ENCODE assay signal across 28 cellular contexts in the genomic region with DNA sequence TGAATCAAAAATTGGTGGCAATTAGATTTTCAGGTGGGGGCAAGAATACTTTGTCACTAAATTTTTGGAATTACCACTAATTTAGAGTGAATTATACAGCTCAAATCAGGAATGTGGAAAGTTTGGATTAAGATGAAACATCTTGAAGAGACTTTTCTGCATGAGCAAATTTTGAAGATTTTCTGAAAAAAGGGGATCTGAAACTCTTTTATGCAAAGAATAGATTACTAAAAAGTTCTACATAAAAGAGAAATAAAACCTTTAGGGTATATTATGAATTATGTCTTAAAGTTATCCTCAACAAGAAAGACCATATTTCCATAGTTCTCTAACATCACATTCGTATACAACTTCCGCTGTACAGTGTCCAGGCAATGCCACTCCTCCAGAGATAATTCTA.
"Had no signal": no experiment of that assay in that cellular context is flagged by ENCODE, and none has a peak within 500 bp of the region (broad histone marks: within the 10 kb centered on the region; RNA-seq: fewer than 3 reads in every experiment).

No MANE protein-coding gene starts in this region.

- H3K4me3 ChIP-seq: esophagus muscularis mucosa, gastrocnemius medialis, heart left ventricle had no signal

- H3K27me3 Mint-ChIP-seq: activated CD4-positive, alpha-beta memory T cell treated with anti-CD3 and anti-CD28 coated beads, Interleukin-2, amount 10 ng/mL, durations not matched to agents 7 days and 5 days; activated CD4-positive, alpha-beta T cell treated with anti-CD3 and anti-CD28 coated beads, Interleukin-2, amount 10 ng/mL, durations not matched to agents 7 days and 5 days; activated naive CD4-positive, alpha-beta T cell treated with anti-CD3 and anti-CD28 coated beads, Interleukin-2, amount 10 ng/mL, durations not matched to agents 7 days and 5 days; activated naive CD8-positive, alpha-beta T cell treated with anti-CD3 and anti-CD28 coated beads, Interleukin-2, amount 10 ng/mL, durations not matched to agents 7 days and 5 days; activated T-cell treated with anti-CD3 and anti-CD28 coated beads, Interleukin-2, amount 50 U/mL, for 24 hours; effector memory CD8-positive, alpha-beta T cell had no signal

- DNase-seq: activated CD4-positive, alpha-beta memory T cell treated with anti-CD3 and anti-CD28 coated beads, Interleukin-2, amount 10 ng/mL, durations not matched to agents 7 days and 5 days; activated CD4-positive, alpha-beta T cell treated with anti-CD3 and anti-CD28 coated beads for 1 hour; activated CD4-positive, alpha-beta T cell treated with anti-CD3 and anti-CD28 coated beads for 4 hours; activated CD4-positive, alpha-beta T cell treated with anti-CD3 and anti-CD28 coated beads, Interleukin-2, amount 10 ng/mL, durations not matched to agents 7 days and 5 days; activated CD4-positive, alpha-beta T cell treated with anti-CD3 and anti-CD28 coated beads, Interleukin-2, amount 50 U/mL, for 4 hours; activated CD8-positive, alpha-beta memory T cell treated with anti-CD3 and anti-CD28 coated beads, Interleukin-2, amount 50 U/mL, for 48 hours; activated gamma-delta T cell; activated naive CD4-positive, alpha-beta T cell; activated naive CD4-positive, alpha-beta T cell treated with anti-CD3 and anti-CD28 coated beads, Interleukin-2, amount 10 ng/mL, durations not matched to agents 7 days and 5 days; activated naive CD8-positive, alpha-beta T cell treated with anti-CD3 and anti-CD28 coated beads, Interleukin-2, amount 10 ng/mL, durations not matched to agents 7 days and 5 days; activated T-cell treated with anti-CD3 and anti-CD28 coated beads for 4 hours; activated T-cell treated with anti-CD3 and anti-CD28 coated beads, Interleukin-2, amount 50 U/mL, for 24 hours; activated T-cell treated with anti-CD3 and anti-CD28 coated beads, Interleukin-2, amount 50 U/mL, for 72 hours; amniotic stem cell; anterior cingulate cortex; brain microvascular endothelial cell; cortex of kidney; dermis blood vessel endothelial cell; effector CD4-positive, alpha-beta T cell; effector memory CD8-positive, alpha-beta T cell; erythroblast; foreskin keratinocyte; gastrocnemius medialis; glutamatergic neuron; heart left ventricle; T-helper 2 cell had no signal

- H3K4me3 Mint-ChIP-seq: activated CD4-positive, alpha-beta memory T cell treated with anti-CD3 and anti-CD28 coated beads, Interleukin-2, amount 10 ng/mL, durations not matched to agents 7 days and 5 days; activated CD4-positive, alpha-beta T cell treated with anti-CD3 and anti-CD28 coated beads, Interleukin-2, amount 10 ng/mL, durations not matched to agents 7 days and 5 days; activated naive CD4-positive, alpha-beta T cell treated with anti-CD3 and anti-CD28 coated beads, Interleukin-2, amount 10 ng/mL, durations not matched to agents 7 days and 5 days; activated naive CD8-positive, alpha-beta T cell treated with anti-CD3 and anti-CD28 coated beads, Interleukin-2, amount 10 ng/mL, durations not matched to agents 7 days and 5 days; activated T-cell treated with anti-CD3 and anti-CD28 coated beads, Interleukin-2, amount 50 U/mL, for 24 hours; activated T-cell treated with anti-CD3 and anti-CD28 coated beads, Interleukin-2, amount 50 U/mL, for 72 hours; effector memory CD8-positive, alpha-beta T cell had no signal

- H3K4me1 ChIP-seq: esophagus muscularis mucosa, foreskin keratinocyte, gastrocnemius medialis, heart left ventricle had no signal

- H3K27ac Mint-ChIP-seq: activated CD4-positive, alpha-beta memory T cell treated with anti-CD3 and anti-CD28 coated beads, Interleukin-2, amount 10 ng/mL, durations not matched to agents 7 days and 5 days; activated CD4-positive, alpha-beta T cell treated with anti-CD3 and anti-CD28 coated beads, Interleukin-2, amount 10 ng/mL, durations not matched to agents 7 days and 5 days; activated naive CD4-positive, alpha-beta T cell treated with anti-CD3 and anti-CD28 coated beads, Interleukin-2, amount 10 ng/mL, durations not matched to agents 7 days and 5 days; activated naive CD4-positive, alpha-beta T cell treated with anti-CD3 and anti-CD28 coated beads, Interleukin-2, amount 50 U/mL, for 72 hours; activated naive CD8-positive, alpha-beta T cell treated with anti-CD3 and anti-CD28 coated beads, Interleukin-2, amount 10 ng/mL, durations not matched to agents 7 days and 5 days; activated T-cell treated with anti-CD3 and anti-CD28 coated beads, Interleukin-2, amount 50 U/mL, for 24 hours; activated T-cell treated with anti-CD3 and anti-CD28 coated beads, Interleukin-2, amount 50 U/mL, for 72 hours; effector memory CD8-positive, alpha-beta T cell had no signal

- ATAC-seq: activated naive CD4-positive, alpha-beta T cell treated with anti-CD3 and anti-CD28 coated beads, Interleukin-2, amount 50 U/mL, for 72 hours; activated T-cell treated with anti-CD3 and anti-CD28 coated beads, Interleukin-2, amount 50 U/mL, for 72 hours; effector memory CD8-positive, alpha-beta T cell; foreskin keratinocyte; gastrocnemius medialis; heart left ventricle had no signal

- H3K4me1 Mint-ChIP-seq: activated CD4-positive, alpha-beta memory T cell treated with anti-CD3 and anti-CD28 coated beads, Interleukin-2, amount 10 ng/mL, durations not matched to agents 7 days and 5 days; activated CD4-positive, alpha-beta T cell treated with anti-CD3 and anti-CD28 coated beads, Interleukin-2, amount 10 ng/mL, durations not matched to agents 7 days and 5 days; activated naive CD4-positive, alpha-beta T cell treated with anti-CD3 and anti-CD28 coated beads, Interleukin-2, amount 10 ng/mL, durations not matched to agents 7 days and 5 days; activated naive CD8-positive, alpha-beta T cell treated with anti-CD3 and anti-CD28 coated beads, Interleukin-2, amount 10 ng/mL, durations not matched to agents 7 days and 5 days had no signal

- H3K27me3 ChIP-seq: brain microvascular endothelial cell, esophagus muscularis mucosa, foreskin keratinocyte, gastrocnemius medialis, heart left ventricle had no signal

- H3K27ac ChIP-seq: brain microvascular endothelial cell, esophagus muscularis mucosa, foreskin keratinocyte, gastrocnemius medialis, heart left ventricle had no signal
